Comparison of ENCODE assay signal across 18 cellular contexts in genomic region chr7:7745258-7745657, GRCh38. TPM values are rescaled to one million over a fixed set of nuclear protein-coding genes. Genes with fewer than 3 reads are reported as not detected.
DNase-seq lines count a peak whose midpoint lies in the region; ATAC-seq and TF ChIP-seq lines count a peak whose summit lies in the region.
"Had no signal": no experiment of that assay in that cellular context is flagged by ENCODE, and none has a peak within 500 bp of the region (broad histone marks: within the 10 kb centered on the region; RNA-seq: fewer than 3 reads in every experiment).

No MANE protein-coding gene starts in this region.

- H3K4me1 ChIP-seq in cardiac muscle cell (ENCODE audit: low read depth) (peaks cover 22% of the 10 kb centered on the region), Loucy (ENCODE audit: insufficient read depth, low read length, poor library complexity, severe bottlenecking) (peaks cover 34% of the 10 kb centered on the region), left ventricle myocardium inferior (peaks cover 24% of the 10 kb centered on the region), mucosa of descending colon (ENCODE audit: low read depth) (peaks cover 4% of the 10 kb centered on the region)

- no peaks in the 10 kb centered on the region for H3K9me3 ChIP-seq in cardiac muscle cell (ENCODE audit: low read depth)
- no peaks in the 10 kb centered on the region for H3K9me3 ChIP-seq in Loucy (ENCODE audit: insufficient read depth, low read depth, low read length)
- H3K9me3 ChIP-seq in left ventricle myocardium inferior (replicated peaks) = no peaks in the 10 kb centered on the region
- no peaks in the 10 kb centered on the region for H3K9me3 ChIP-seq in mucosa of descending colon
- H3K9me3 ChIP-seq: BLaER1 treated with 17β-estradiol and CSF1 and Interleukin-3, amounts not matched to agents 10 nM and 100 nM had no signal

- peak overlapping the region; percentile 61 for H3K9ac ChIP-seq in Loucy (ENCODE audit: low read depth, low read length, poor library complexity, severe bottlenecking)
- H3K9ac ChIP-seq: BLaER1 treated with 17β-estradiol and CSF1 and Interleukin-3, amounts not matched to agents 10 nM and 100 nM had no signal

- H4K20me1 ChIP-seq in Loucy (ENCODE audit: insufficient read depth, low read length, poor library complexity, severe bottlenecking) = no peaks in the 10 kb centered on the region
- H4K20me1 ChIP-seq: BLaER1 treated with 17β-estradiol and CSF1 and Interleukin-3, amounts not matched to agents 10 nM and 100 nM had no signal

- H3K27ac ChIP-seq in cardiac muscle cell (peak overlapping the region; percentile 76), left ventricle myocardium inferior (replicated peaks) (peak overlapping the region; percentile 49)
- H3K27ac ChIP-seq: BLaER1 treated with 17β-estradiol and CSF1 and Interleukin-3, amounts not matched to agents 10 nM and 100 nM; HL-60 had no signal

- peak overlapping the region; percentile 44; the same call in 1 of the 2 replicates for H2AFZ ChIP-seq in Loucy (ENCODE audit: low read length)
- H2AFZ ChIP-seq: GM23338 had no signal

- intact Hi-C loops in cardiac septum (cut with DNase I) (no loop called here), left ventricle myocardium inferior (cut with micrococcal nuclease) (no loop called here), mucosa of descending colon (cut with DNase I, micrococcal nuclease) (no loop called here)

- no peak for ATAC-seq in mucosa of descending colon
- ATAC-seq in GM19035 (IDR thresholded peaks at IDR 0.05; ENCODE audit: unreplicated experiment) = no peak
- ATAC-seq: GM23338, HCT116 had no signal

- no peak for DNase-seq in cardiac muscle cell (ENCODE audit: low read depth in 1 of 2, low spot score in 1 of 2)
- no peak for DNase-seq in cardiac septum (ENCODE audit: low spot score)
- no peak for DNase-seq in left ventricle myocardium inferior
- no peak for DNase-seq in mucosa of descending colon
- no peak for DNase-seq in DMS53 (lab: John Stamatoyannopoulos, UW)
- DNase-seq: 8988T; CD8-positive, alpha-beta memory T cell; COR-L47; DMS 273 treated with DMSO at 0.1 percent for 48 hours; GDM1; H7; HFFc6 had no signal

- H3K9me2 ChIP-seq in Loucy (replicated peaks; ENCODE audit: low read depth, low read length) = no peaks in the 10 kb centered on the region

- H3K79me2 ChIP-seq in Loucy (ENCODE audit: insufficient read depth, low read length) = no peaks in the 10 kb centered on the region

- H3K4me3 ChIP-seq in cardiac muscle cell (no peak overlapping the region), Loucy (ENCODE audit: low read length, poor library complexity, severe bottlenecking) (peak overlapping the region; percentile 58), left ventricle myocardium inferior (no peak overlapping the region), mucosa of descending colon (no peak overlapping the region)
- H3K4me3 ChIP-seq: BLaER1 treated with 17β-estradiol and CSF1 and Interleukin-3, amounts not matched to agents 10 nM and 100 nM; GM23338 had no signal

- peak overlapping the region; percentile 69 for H3K4me2 ChIP-seq in Loucy (ENCODE audit: low read depth, low read length, poor library complexity, severe bottlenecking)
- H3K4me2 ChIP-seq: GM23338 had no signal

- TF ChIP-seq CTCF in cardiac muscle cell (IDR thresholded peaks at IDR 0.05; ENCODE audit: low read depth, low read length) (no peak), Loucy (conservative IDR thresholded peaks at IDR 0.05; ENCODE audit: low read length) (no peak), left ventricle myocardium inferior (IDR thresholded peaks at IDR 0.05; ENCODE audit: borderline replicate concordance) (no peak), mucosa of descending colon (IDR thresholded peaks at IDR 0.05) (no peak)

- peaks cover 6% of the 10 kb centered on the region; the same call in 1 of the 2 replicates for H3F3A ChIP-seq in Loucy (ENCODE audit: low read depth)

- H3K27me3 ChIP-seq in cardiac muscle cell (no peaks in the 10 kb centered on the region), Loucy (ENCODE audit: insufficient read depth, low read length, poor library complexity, severe bottlenecking) (no peaks in the 10 kb centered on the region), left ventricle myocardium inferior (ENCODE audit: low read depth) (no peaks in the 10 kb centered on the region)
- H3K27me3 ChIP-seq: BLaER1 treated with 17β-estradiol and CSF1 and Interleukin-3, amounts not matched to agents 10 nM and 100 nM had no signal

- no peaks in the 10 kb centered on the region for H3K36me3 ChIP-seq in cardiac muscle cell
- H3K36me3 ChIP-seq in Loucy (ENCODE audit: insufficient read depth, low read length) = no peaks in the 10 kb centered on the region
- no peaks in the 10 kb centered on the region for H3K36me3 ChIP-seq in left ventricle myocardium inferior
- H3K36me3 ChIP-seq in mucosa of descending colon (ENCODE audit: low read depth) = no peaks in the 10 kb centered on the region
- H3K36me3 ChIP-seq: BLaER1 treated with 17β-estradiol and CSF1 and Interleukin-3, amounts not matched to agents 10 nM and 100 nM had no signal

RNA-seq across cellular contexts. Expression of gene RPA3, which starts 26.9 kb away (rescaled TPM):
- 16.6 and 25.9 TPM in 2 replicates for total RNA-seq in cardiac muscle cell
- polyA plus RNA-seq in cardiac muscle cell = 75.8 and 87.3 TPM in 2 replicates
- 18.4 TPM for total RNA-seq in cardiac septum
- 21.1 TPM for total RNA-seq in left ventricle myocardium inferior
- 10 to 100 TPM; 23.2 to 38.4 (median 28.7) TPM for total RNA-seq in mucosa of descending colon
